ENCODE assay signal across 33 cellular contexts in the genomic region with DNA sequence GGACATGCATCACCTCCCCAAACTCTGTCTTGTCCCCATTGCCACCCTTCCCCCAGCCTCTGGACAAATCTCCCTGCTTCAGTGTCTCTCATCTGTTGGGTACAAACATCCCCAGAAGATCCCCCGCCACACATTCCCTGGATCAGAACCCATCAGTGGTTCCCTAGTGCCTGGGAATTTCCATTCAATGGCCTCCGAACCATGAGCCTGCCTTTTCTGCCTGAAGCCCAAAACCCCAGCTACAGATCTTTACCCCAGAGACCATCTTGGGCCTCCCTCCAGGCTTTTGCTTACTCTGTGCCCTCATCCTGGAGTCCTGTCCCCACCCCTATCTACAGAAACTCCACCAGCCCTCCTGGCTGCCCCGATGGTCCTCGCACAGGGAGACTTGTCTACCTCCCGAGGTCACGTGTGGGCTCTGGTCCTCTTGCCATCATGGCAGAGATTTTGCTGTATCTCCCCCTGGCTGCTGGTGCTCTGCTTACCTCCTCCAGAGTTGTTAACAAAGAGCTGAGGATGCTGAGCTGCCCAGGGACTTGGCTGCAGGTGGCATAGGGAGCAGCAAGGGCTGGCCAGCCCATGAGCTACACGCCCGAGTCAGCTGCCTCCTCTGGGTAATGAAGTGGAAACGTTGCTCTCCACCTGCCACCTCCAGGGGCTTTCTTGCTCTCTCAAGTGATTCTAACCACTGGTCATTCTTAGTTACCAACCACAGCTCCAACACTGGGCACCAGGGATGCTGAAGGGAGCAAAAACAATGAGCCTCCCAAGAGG.
DNase-seq lines count a peak whose midpoint lies in the region; ATAC-seq, FAIRE-seq and TF ChIP-seq lines count a peak whose summit lies in the region.
"Had no signal": no experiment of that assay in that cellular context is flagged by ENCODE, and none has a peak within 500 bp of the region (broad histone marks: within the 10 kb centered on the region; RNA-seq: fewer than 3 reads in every experiment).

No MANE protein-coding gene starts in this region.

- TF ChIP-seq CTCF in endodermal cell (conservative IDR thresholded peaks at IDR 0.05) (no peak), heart left ventricle (IDR thresholded peaks at IDR 0.05) (no peak)

- H3K27me3 ChIP-seq in endodermal cell (ENCODE audit: control insufficient read depth, insufficient read depth, low read length, poor library complexity, severe bottlenecking), result no peaks in the 10 kb centered on the region
- H3K27me3 ChIP-seq in heart left ventricle, result no peaks in the 10 kb centered on the region
- H3K27me3 ChIP-seq: cardiac muscle cell, colonic mucosa had no signal

- WGBS in endodermal cell (ENCODE audit: insufficient coverage in 1 of 2, insufficient read length in 1 of 2), 2 experiments, result 92 to 93% methylated on average over 7 to 9 of the region's 9 CpGs
- WGBS in heart left ventricle, 4 donors, result 85 to 92% (median 89%) methylated on average over 9 of the region's 9 CpGs

- peak; percentile 77 for FAIRE-seq in HTR-8/SVneo (lab: Jason Lieb, UNC)
- FAIRE-seq: D721Med, HepG2, TTC549 had no signal

- intact Hi-C loops in heart left ventricle (cut with DNase I), result loop anchor here in 3 of 10 donors (5.0 to 10.0 kb wide), 2 partner anchors 39 to 92 kb away; partner anchors contain the start of genes FAM217B (in 2 of the 3) and PPP1R3D (in 2 of the 3)

- no peaks in the 10 kb centered on the region for H3K36me3 ChIP-seq in endodermal cell (ENCODE audit: control insufficient read depth, insufficient read depth, low read length)
- no peaks in the 10 kb centered on the region for H3K36me3 ChIP-seq in heart left ventricle
- H3K36me3 ChIP-seq: cardiac muscle cell, colonic mucosa had no signal

- no peak overlapping the region for H3K9ac ChIP-seq in endodermal cell (ENCODE audit: extremely low read depth, low read length, poor library complexity, severe bottlenecking)

- H3K9me3 Mint-ChIP-seq in endodermal cell, result peaks cover 8% of the 10 kb centered on the region
- H3K9me3 Mint-ChIP-seq: activated naive CD4-positive, alpha-beta T cell treated with anti-CD3 and anti-CD28 coated beads, Interleukin-2, amount 50 U/mL, for 24 hours; HFFc6; type B pancreatic cell had no signal

- H3K27me3 Mint-ChIP-seq in endodermal cell (ENCODE audit: insufficient read depth), result peaks cover 4% of the 10 kb centered on the region
- H3K27me3 Mint-ChIP-seq in T-helper 17 cell, result peaks cover 4% of the 10 kb centered on the region
- H3K27me3 Mint-ChIP-seq: activated naive CD4-positive, alpha-beta T cell treated with anti-CD3 and anti-CD28 coated beads, Interleukin-2, amount 50 U/mL, for 24 hours had no signal

- DNase-seq in NCI-H510A treated with DMSO at 0.1 percent for 48 hours (lab: John Stamatoyannopoulos, UW), result peak; percentile 30
- no peak for DNase-seq in NCI-H510A (lab: John Stamatoyannopoulos, UW)
- DNase-seq in HTR-8/SVneo (ENCODE audit: insufficient read length, low spot score), result no peak
- DNase-seq in endodermal cell, result no peak
- DNase-seq in retina, result peak; percentile 48
- DNase-seq in T-helper 17 cell, result no peak
- no peak for DNase-seq in heart left ventricle
- DNase-seq: activated CD4-positive, alpha-beta memory T cell treated with anti-CD3 and anti-CD28 coated beads for 36 hours; activated CD8-positive, alpha-beta memory T cell treated with anti-CD3 and anti-CD28 coated beads, Interleukin-2, amount 50 U/mL, for 48 hours; colonic mucosa; effector CD8-positive, alpha-beta T cell; erythroblast; head of caudate nucleus; NCI-H2227 treated with DMSO at 0.1 percent for 48 hours; NCI-H774; nephron progenitor cell; stimulated activated CD4-positive, alpha-beta T cell treated with anti-CD3 and anti-CD28 coated beads, Interleukin-4, amount 100 ng/mL, for 4 hours; substantia nigra had no signal

- ATAC-seq in T-helper 17 cell, result no peak
- no peak for ATAC-seq in heart left ventricle
- ATAC-seq: activated CD4-positive, CD25-positive, alpha-beta regulatory T cell treated with anti-CD3 and anti-CD28 coated beads, Interleukin-2, amount 50 U/mL, for 24 hours; activated T-helper 17 cell treated with anti-CD3 and anti-CD28 coated beads, Interleukin-2, amount 50 U/mL, for 72 hours; sciatic nerve; stimulated activated memory B cell treated with anti-CD40 and anti-IgM and Interleukin-4, amounts not matched to agents 10 μg/mL and 1 μg/mL and 100 μg/mL, for 72 hours had no signal

- H3K27ac Mint-ChIP-seq in endodermal cell (peak overlapping the region; percentile 44), T-helper 17 cell (no peak overlapping the region)
- H3K27ac Mint-ChIP-seq: activated CD4-positive, alpha-beta memory T cell treated with anti-CD3 and anti-CD28 coated beads for 36 hours; activated naive CD4-positive, alpha-beta T cell treated with anti-CD3 and anti-CD28 coated beads, Interleukin-2, amount 50 U/mL, for 24 hours; activated T-helper 17 cell treated with anti-CD3 and anti-CD28 coated beads, Interleukin-2, amount 50 U/mL, for 72 hours; GM23338; HFFc6; nephron progenitor cell; stimulated activated memory B cell treated with anti-CD40 and anti-IgM and Interleukin-4, amounts not matched to agents 10 μg/mL and 1 μg/mL and 100 μg/mL, for 72 hours; type B pancreatic cell had no signal

- H3K9me3 ChIP-seq in endodermal cell (ENCODE audit: control insufficient read depth, low read length), result peaks cover 4% of the 10 kb centered on the region
- no peaks in the 10 kb centered on the region for H3K9me3 ChIP-seq in T-helper 17 cell (ENCODE audit: control insufficient read depth, low read length, poor library complexity, severe bottlenecking)
- no peaks in the 10 kb centered on the region for H3K9me3 ChIP-seq in heart left ventricle
- H3K9me3 ChIP-seq: colonic mucosa had no signal

- H3K27ac ChIP-seq in endodermal cell (ENCODE audit: low read depth, low read length) (no peak overlapping the region), heart left ventricle (peak overlapping the region in 1 of 12 donors; percentile 43)
- H3K27ac ChIP-seq: colonic mucosa, RWPE1 had no signal

- H3K4me1 Mint-ChIP-seq in endodermal cell, result peaks cover 34% of the 10 kb centered on the region
- no peaks in the 10 kb centered on the region for H3K4me1 Mint-ChIP-seq in T-helper 17 cell
- H3K4me1 Mint-ChIP-seq: activated naive CD4-positive, alpha-beta T cell treated with anti-CD3 and anti-CD28 coated beads, Interleukin-2, amount 50 U/mL, for 24 hours; activated T-helper 17 cell treated with anti-CD3 and anti-CD28 coated beads, Interleukin-2, amount 50 U/mL, for 72 hours; stimulated activated memory B cell treated with anti-CD40 and anti-IgM and Interleukin-4, amounts not matched to agents 10 μg/mL and 1 μg/mL and 100 μg/mL, for 72 hours had no signal

- no peak overlapping the region for H3K4me3 Mint-ChIP-seq in endodermal cell
- no peak overlapping the region for H3K4me3 Mint-ChIP-seq in T-helper 17 cell
- H3K4me3 Mint-ChIP-seq: activated CD4-positive, alpha-beta memory T cell treated with anti-CD3 and anti-CD28 coated beads for 36 hours; activated naive CD4-positive, alpha-beta T cell treated with anti-CD3 and anti-CD28 coated beads, Interleukin-2, amount 50 U/mL, for 24 hours; activated T-helper 17 cell treated with anti-CD3 and anti-CD28 coated beads, Interleukin-2, amount 50 U/mL, for 72 hours; CD14-positive monocyte; GM23338; HFFc6; nephron progenitor cell; stimulated activated memory B cell treated with anti-CD40 and anti-IgM and Interleukin-4, amounts not matched to agents 10 μg/mL and 1 μg/mL and 100 μg/mL, for 72 hours; type B pancreatic cell had no signal

- H3K36me3 Mint-ChIP-seq in endodermal cell (ENCODE audit: low read depth) (no peaks in the 10 kb centered on the region), T-helper 17 cell (ENCODE audit: low read depth) (no peaks in the 10 kb centered on the region)
- H3K36me3 Mint-ChIP-seq: activated naive CD4-positive, alpha-beta T cell treated with anti-CD3 and anti-CD28 coated beads, Interleukin-2, amount 50 U/mL, for 24 hours; type B pancreatic cell had no signal

- H3K4me3 ChIP-seq in endodermal cell (ENCODE audit: low read length), result no peak overlapping the region
- no peak overlapping the region for H3K4me3 ChIP-seq in heart left ventricle
- H3K4me3 ChIP-seq: cardiac muscle cell, colonic mucosa, GM23338, lung had no signal

- H3K4me1 ChIP-seq in endodermal cell (ENCODE audit: control insufficient read depth, insufficient read depth, low read length) (peaks cover 11% of the 10 kb centered on the region), heart left ventricle (peaks cover 0 to 25% (median 14%) of the 10 kb centered on the region in 12 donors)
- H3K4me1 ChIP-seq: colonic mucosa had no signal

- TF ChIP-seq POLR2A in heart left ventricle (IDR thresholded peaks at IDR 0.05), result no peak

Comparison
In these comparisons a context has a peak if more than half of its experiments do, and no peak if none do; other contexts are left out.
1. DNase-seq: peak in NCI-H510A treated with DMSO at 0.1 percent for 48 hours (single experiment) and retina (single experiment); none in NCI-H510A (single experiment), HTR-8/SVneo (single experiment), endodermal cell (single experiment), T-helper 17 cell (0 of 3) and heart left ventricle (0 of 5).